14 cellular contexts compared by ENCODE assay signal in the genomic region with DNA sequence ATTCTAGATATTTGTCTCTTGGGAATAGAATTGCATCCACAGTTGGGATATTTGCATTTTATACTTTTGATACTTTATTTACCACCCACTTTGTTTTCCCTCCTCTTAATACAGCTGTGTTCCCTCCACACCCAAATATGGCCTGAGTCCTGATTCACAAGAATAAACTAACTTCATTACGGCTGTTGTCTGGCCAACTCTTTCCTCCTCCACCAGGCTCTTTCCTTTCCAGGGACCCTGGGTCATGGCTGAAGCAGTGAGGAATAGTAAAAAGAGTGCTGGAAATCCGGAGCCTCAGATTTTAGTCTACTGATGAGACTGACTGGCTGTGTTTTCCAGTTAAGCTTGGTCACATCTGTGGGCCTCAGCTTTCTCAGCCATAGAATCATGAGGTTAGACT. TPM values are rescaled to one million over a fixed set of nuclear protein-coding genes. Genes with fewer than 3 reads are reported as not detected.
DNase-seq lines count a peak whose midpoint lies in the region; ATAC-seq and TF ChIP-seq lines count a peak whose summit lies in the region.
"Had no signal": no experiment of that assay in that cellular context is flagged by ENCODE, and none has a peak within 500 bp of the region (broad histone marks: within the 10 kb centered on the region; RNA-seq: fewer than 3 reads in every experiment).

No MANE protein-coding gene starts in this region.

- intact Hi-C loops in PC-9 (cut with micrococcal nuclease; ENCODE audit: unreplicated experiment) (no loop called here), esophagus squamous epithelium (cut with DNase I) (no loop called here)

- CTCF ChIA-PET in PC-9 (lab: Charles Lee) = no interaction called here

- H3K27ac ChIP-seq in PC-9 (no peak overlapping the region), esophagus squamous epithelium (peak overlapping the region in 3 of 4 donors; percentile 25 to 43 (median 36)), thoracic aorta (peak overlapping the region; percentile 7 to 18)

- POLR2A ChIA-PET in PC-9 (lab: Charles Lee; ENCODE audit: unreplicated experiment) = no interaction called here

- WGBS in esophagus squamous epithelium, 2 donors = 30 to 66% methylated on average over 2 of the region's 2 CpGs

- DNase-seq in PC-9 = no peak
- no peak for DNase-seq in esophagus squamous epithelium (lab: John Stamatoyannopoulos, UW)
- no peak for DNase-seq in mesothelial cell of epicardium (ENCODE audit: low spot score in 2 of 2, unreplicated experiment in 2 of 2)
- no peak for DNase-seq in thoracic aorta (ENCODE audit: low spot score)
- DNase-seq in kidney glomerular epithelial cell (lab: John Stamatoyannopoulos, UW) = no peak
- no peak for DNase-seq in AG20443 (ENCODE audit: low spot score)
- DNase-seq in NCI-H2107 (lab: John Stamatoyannopoulos, UW) = no peak
- no peak for DNase-seq in NK-92 (lab: John Stamatoyannopoulos, UW; ENCODE audit: unreplicated experiment)
- DNase-seq: activated B cell treated with CpG ODN at 0.5 μM for 24 hours; activated naive CD4-positive, alpha-beta T cell treated with Interleukin-2 at 50 U/mL for 16 hours; occipital lobe; stimulated activated CD4-positive, alpha-beta T cell treated with anti-CD3 and anti-CD28 coated beads, Interleukin-15, amount 100 ng/mL, for 24 hours had no signal

- TF ChIP-seq CTCF in PC-9 (conservative IDR thresholded peaks at IDR 0.05) (no peak), esophagus squamous epithelium (IDR thresholded peaks at IDR 0.05) (no peak), mesothelial cell of epicardium (IDR thresholded peaks at IDR 0.05; ENCODE audit: unreplicated experiment) (no peak), thoracic aorta (IDR thresholded peaks at IDR 0.05) (no peak)

- no peaks in the 10 kb centered on the region for H3K9me3 ChIP-seq in PC-9 (ENCODE audit: insufficient read depth, low read depth)
- H3K9me3 ChIP-seq in esophagus squamous epithelium = no peaks in the 10 kb centered on the region
- no peaks in the 10 kb centered on the region for H3K9me3 ChIP-seq in thoracic aorta

- H4K20me1 ChIP-seq in PC-9 (ENCODE audit: insufficient read depth) = no peaks in the 10 kb centered on the region

- peak overlapping the region; percentile 67 for H3K27ac Mint-ChIP-seq in mesothelial cell of epicardium
- H3K27ac Mint-ChIP-seq: activated B cell treated with CpG ODN at 0.5 μM for 24 hours had no signal

- H2AFZ ChIP-seq in PC-9 = peak overlapping the region; percentile 68

- H3K4me3 Mint-ChIP-seq in mesothelial cell of epicardium = no peak overlapping the region
- H3K4me3 Mint-ChIP-seq: activated B cell treated with CpG ODN at 0.5 μM for 24 hours; central memory CD8-positive, alpha-beta T cell had no signal

- no peak overlapping the region for H3K4me2 ChIP-seq in PC-9

- H3K4me1 ChIP-seq in PC-9 (replicated peaks; ENCODE audit: insufficient read depth) = no peaks in the 10 kb centered on the region
- peaks cover 6 to 29% (median 15%) of the 10 kb centered on the region in 3 donors for H3K4me1 ChIP-seq in esophagus squamous epithelium
- peaks cover 24 to 34% of the 10 kb centered on the region in 2 donors for H3K4me1 ChIP-seq in thoracic aorta (ENCODE audit: control insufficient read depth in 1 of 2, low read depth in 2 of 2)

- no peaks in the 10 kb centered on the region for H3K36me3 Mint-ChIP-seq in mesothelial cell of epicardium

- H3K9me3 Mint-ChIP-seq in mesothelial cell of epicardium = peaks cover 4% of the 10 kb centered on the region
- H3K9me3 Mint-ChIP-seq: activated B cell treated with CpG ODN at 0.5 μM for 24 hours had no signal

- no peak for ATAC-seq in thoracic aorta (ENCODE audit: insufficient number of reproducible peaks, low FRiP score, low read depth)
- ATAC-seq: PC-3 had no signal

- no TSS peak for BruUV-seq in PC-9 (replicated peaks; lab: Mats Ljungman, UMichigan)

- no peaks in the 10 kb centered on the region for H3K36me3 ChIP-seq in PC-9 (ENCODE audit: low read depth)
- no peaks in the 10 kb centered on the region for H3K36me3 ChIP-seq in esophagus squamous epithelium
- no peaks in the 10 kb centered on the region for H3K36me3 ChIP-seq in thoracic aorta

- H3K27me3 Mint-ChIP-seq in mesothelial cell of epicardium (ENCODE audit: low read depth) = no peaks in the 10 kb centered on the region

- H3K79me2 ChIP-seq in PC-9 (ENCODE audit: low read depth) = no peaks in the 10 kb centered on the region

- H3K27me3 ChIP-seq in PC-9 (ENCODE audit: insufficient read depth, low read depth) = no peaks in the 10 kb centered on the region
- no peaks in the 10 kb centered on the region for H3K27me3 ChIP-seq in esophagus squamous epithelium
- H3K27me3 ChIP-seq in thoracic aorta (replicated peaks; ENCODE audit: insufficient read depth) = no peaks in the 10 kb centered on the region

- no peaks in the 10 kb centered on the region for H3F3A ChIP-seq in PC-9 (ENCODE audit: insufficient read depth, low read depth)

- no peak for TF ChIP-seq POLR2A in esophagus squamous epithelium (IDR thresholded peaks at IDR 0.05)

- peaks cover 39% of the 10 kb centered on the region for H3K4me1 Mint-ChIP-seq in mesothelial cell of epicardium
- H3K4me1 Mint-ChIP-seq: activated B cell treated with CpG ODN at 0.5 μM for 24 hours; central memory CD8-positive, alpha-beta T cell had no signal

- H3K9me2 ChIP-seq in PC-9 (ENCODE audit: insufficient read depth) = no peaks in the 10 kb centered on the region

- H3K4me3 ChIP-seq in PC-9 = no peak overlapping the region
- no peak overlapping the region for H3K4me3 ChIP-seq in esophagus squamous epithelium
- no peak overlapping the region for H3K4me3 ChIP-seq in thoracic aorta

RNA-seq across cellular contexts. Expression of a gene that starts 48.4 kb away (rescaled TPM):
- total RNA-seq in PC-9 (2021) (14.6 and 16.0 TPM in 2 replicates), esophagus squamous epithelium (10 to 100 TPM; 18.8 to 37.0 (median 33.9) TPM), mesothelial cell of epicardium (29.0 to 30.4 TPM (median 30.3 TPM) in 3 replicates), thoracic aorta (10 to 100 TPM; 41.1 to 54.6 TPM)
